Comparison of ENCODE assay signal across 15 cellular contexts in the genomic region with DNA sequence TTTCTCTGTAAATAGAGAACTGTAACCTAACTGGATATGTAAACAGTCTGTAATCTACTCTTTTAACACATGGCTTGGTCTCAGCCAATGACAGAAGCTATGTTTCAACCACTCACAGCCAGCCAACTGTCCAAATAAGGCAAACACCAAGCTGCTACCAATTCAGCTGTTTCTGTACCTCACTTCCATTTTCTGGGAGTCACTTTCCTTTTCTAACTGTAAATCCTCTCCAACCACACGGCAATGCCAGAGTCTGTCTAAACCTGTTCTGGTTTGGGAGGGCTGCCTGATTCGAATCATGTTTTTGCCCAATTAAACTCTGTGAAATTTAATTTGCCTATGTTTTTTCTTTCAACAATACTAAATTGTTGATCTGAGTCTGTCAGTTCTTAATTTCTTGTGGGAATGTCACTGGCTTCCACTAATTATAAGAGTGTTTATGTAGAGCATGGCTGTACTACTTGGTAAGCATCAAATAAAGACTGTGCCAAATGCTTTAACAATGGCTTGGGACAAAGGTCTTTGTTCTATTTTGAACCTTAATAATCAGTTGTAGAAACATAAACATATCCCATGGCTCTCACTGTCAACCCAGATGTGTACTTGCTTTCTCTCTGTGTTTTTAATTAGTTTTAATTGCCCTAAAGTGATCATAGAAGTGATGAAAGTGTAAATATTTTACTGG.
"Had no signal": no experiment of that assay in that cellular context is flagged by ENCODE, and none has a peak within 500 bp of the region (broad histone marks: within the 10 kb centered on the region; RNA-seq: fewer than 3 reads in every experiment).

No MANE protein-coding gene starts in this region.

- H3K9me3 ChIP-seq: right lobe of liver had no signal

- H3K4me1 ChIP-seq: heart right ventricle, left lung, right lobe of liver had no signal

- ATAC-seq: heart right ventricle; left lung; naive thymus-derived CD8-positive, alpha-beta T cell; right lobe of liver; stimulated activated naive CD8-positive, alpha-beta T cell treated with anti-CD3 and anti-CD28 coated beads, Interleukin-15, amount 100 ng/mL, for 72 hours; T-helper 17 cell; WTC11 had no signal

- DNase-seq: activated CD4-positive, alpha-beta T cell treated with anti-CD3 and anti-CD28 coated beads for 48 hours; activated CD8-positive, alpha-beta memory T cell treated with anti-CD3 and anti-CD28 coated beads, Interleukin-2, amount 50 U/mL, for 48 hours; activated naive CD8-positive, alpha-beta T cell treated with anti-CD3 and anti-CD28 coated beads, Interleukin-2, amount 10 ng/mL, durations not matched to agents 7 days and 5 days; brain microvascular endothelial cell; effector memory CD4-positive, alpha-beta T cell; foreskin melanocyte; heart right ventricle; islet precursor cell; left lung; mammary epithelial cell; naive thymus-derived CD8-positive, alpha-beta T cell; right lobe of liver; stimulated activated naive CD8-positive, alpha-beta T cell treated with anti-CD3 and anti-CD28 coated beads, Interleukin-15, amount 100 ng/mL, for 72 hours; T-helper 17 cell had no signal

- H3K36me3 ChIP-seq: brain microvascular endothelial cell, heart right ventricle, left lung, right lobe of liver had no signal

- H3K4me3 ChIP-seq: heart right ventricle, left lung, right lobe of liver had no signal

- H3K27ac ChIP-seq: brain microvascular endothelial cell, heart right ventricle, left lung, right lobe of liver had no signal

- H3K27me3 ChIP-seq: brain microvascular endothelial cell, heart right ventricle, left lung, right lobe of liver had no signal
